In the genomic region with DNA sequence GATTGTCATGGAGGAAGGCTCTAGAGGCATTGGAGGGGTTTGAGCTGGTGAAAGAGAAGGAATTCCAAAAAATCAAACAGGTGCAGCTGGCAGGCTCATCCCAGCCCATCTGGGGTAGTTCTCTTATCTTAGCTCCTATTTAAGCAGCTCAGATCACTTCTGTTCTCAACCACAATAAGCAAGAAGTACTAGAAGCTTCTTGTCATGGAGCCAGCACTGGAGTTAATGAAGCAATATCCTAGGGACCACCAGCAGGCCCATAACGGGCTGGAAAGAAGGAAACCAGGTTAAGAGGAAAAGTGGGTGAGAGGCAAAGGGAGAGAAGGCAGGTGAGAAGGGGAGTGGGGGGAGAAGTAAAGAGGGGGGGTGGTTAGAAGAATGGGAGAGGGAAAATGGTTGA, we compare ENCODE assay signal across 25 cellular contexts.
DNase-seq lines count a peak whose midpoint lies in the region; FAIRE-seq and TF ChIP-seq lines count a peak whose summit lies in the region.
"Had no signal": no experiment of that assay in that cellular context is flagged by ENCODE, and none has a peak within 500 bp of the region (broad histone marks: within the 10 kb centered on the region; RNA-seq: fewer than 3 reads in every experiment).

No MANE protein-coding gene starts in this region.

- H3K4me2 ChIP-seq in KMS-11, result peak overlapping the region; percentile 10; the same call in 1 of the 2 replicates

- H3K4me1 ChIP-seq in KMS-11 (ENCODE audit: low read depth, poor library complexity, severe bottlenecking), result peaks cover 53% of the 10 kb centered on the region
- H3K4me1 ChIP-seq in stomach smooth muscle (ENCODE audit: control insufficient read depth, insufficient read depth, low read length), result peaks cover 45% of the 10 kb centered on the region
- H3K4me1 ChIP-seq in HAP-1, result no peaks in the 10 kb centered on the region
- no peaks in the 10 kb centered on the region for H3K4me1 ChIP-seq in Peyer's patch

- H3K79me2 ChIP-seq in KMS-11 (ENCODE audit: insufficient read depth, low read depth), result no peaks in the 10 kb centered on the region

- no peak overlapping the region for H2AFZ ChIP-seq in KMS-11 (ENCODE audit: low read depth)

- H3K9me3 ChIP-seq in stomach smooth muscle (ENCODE audit: control insufficient read depth in 2 of 2, low read length in 2 of 2) (no peaks in the 10 kb centered on the region), HAP-1 (no peaks in the 10 kb centered on the region), Peyer's patch (no peaks in the 10 kb centered on the region)
- H3K9me3 ChIP-seq: ovary had no signal

- DNase-seq in NCI-H2171 treated with DMSO at 0.1 percent for 48 hours (lab: John Stamatoyannopoulos, UW), result peak; percentile 49
- no peak for DNase-seq in NCI-H2171 (lab: John Stamatoyannopoulos, UW)
- DNase-seq in coronary artery (ENCODE audit: low spot score), result no peak
- no peak for DNase-seq in frontal cortex (ENCODE audit: low spot score in 2 of 2)
- DNase-seq in HAP-1 (ENCODE audit: low spot score in 2 of 2), result no peak
- DNase-seq in Peyer's patch, result no peak
- DNase-seq: activated CD8-positive, alpha-beta T cell treated with anti-CD3 and anti-CD28 coated beads for 36 hours; activated gamma-delta T cell treated with Interleukin-2 at 50 U/mL for 16 hours; AML-193; caudate nucleus; CD8-positive, alpha-beta memory T cell; dorsolateral prefrontal cortex; Karpas-422; midbrain; natural killer cell; NCI-H1105 treated with DMSO at 0.1 percent for 48 hours; NCI-H2081 treated with DMSO at 0.1 percent for 48 hours; NK-92 treated with Interleukin-12 subunit alpha and Interleukin-12 subunit beta, amount 100 ng/mL, for 24 hours; T1000 had no signal

- no peaks in the 10 kb centered on the region for H4K20me1 ChIP-seq in KMS-11 (ENCODE audit: insufficient read depth)

- no peak for TF ChIP-seq POLR2A in Peyer's patch (IDR thresholded peaks at IDR 0.05)

- H3K27me3 ChIP-seq in KMS-11 (ENCODE audit: insufficient read depth, low read depth), result no peaks in the 10 kb centered on the region
- no peaks in the 10 kb centered on the region for H3K27me3 ChIP-seq in stomach smooth muscle (ENCODE audit: control insufficient read depth in 1 of 2, insufficient read depth in 2 of 2, low read length in 2 of 2)
- H3K27me3 ChIP-seq in HAP-1 (ENCODE audit: low read depth), result no peaks in the 10 kb centered on the region
- no peaks in the 10 kb centered on the region for H3K27me3 ChIP-seq in Peyer's patch
- H3K27me3 ChIP-seq: dorsolateral prefrontal cortex, ovary had no signal

- no peak overlapping the region for H3K4me3 ChIP-seq in KMS-11 (IDR thresholded peaks at IDR 0.05; ENCODE audit: insufficient read depth, low read depth, low read length)
- H3K4me3 ChIP-seq in coronary artery, result no peak overlapping the region
- H3K4me3 ChIP-seq in stomach smooth muscle (ENCODE audit: low read length in 2 of 2), result no peak overlapping the region
- no peak overlapping the region for H3K4me3 ChIP-seq in HAP-1
- no peak overlapping the region for H3K4me3 ChIP-seq in Peyer's patch
- H3K4me3 ChIP-seq: dorsolateral prefrontal cortex, ovary had no signal

- no peak for FAIRE-seq in frontal cortex (lab: Jason Lieb, UNC)
- FAIRE-seq: endothelial cell of umbilical vein, GM12892 had no signal

- in situ Hi-C loops in HAP-1 (cut with MboI; ENCODE audit: low sequenced_read_pairs), result no loop called here

- H3K27ac ChIP-seq in KMS-11 (no peak overlapping the region), coronary artery (peak overlapping the region; percentile 36 to 60), stomach smooth muscle (ENCODE audit: low read length) (peak overlapping the region; percentile 71), Peyer's patch (peak overlapping the region in 1 of 4 donors; percentile 0)
- H3K27ac ChIP-seq: dorsolateral prefrontal cortex, ovary, RWPE1 had no signal

- H3K36me3 ChIP-seq in KMS-11 (ENCODE audit: insufficient read depth) (no peaks in the 10 kb centered on the region), stomach smooth muscle (ENCODE audit: control insufficient read depth in 2 of 2, insufficient read depth in 2 of 2, low read length in 2 of 2) (no peaks in the 10 kb centered on the region), HAP-1 (replicated peaks) (no peaks in the 10 kb centered on the region), Peyer's patch (no peaks in the 10 kb centered on the region)
- H3K36me3 ChIP-seq: ovary had no signal

- TF ChIP-seq CTCF in KMS-11 (conservative IDR thresholded peaks at IDR 0.05; ENCODE audit: low read depth, low read length) (no peak), coronary artery (IDR thresholded peaks at IDR 0.05) (no peak), Peyer's patch (IDR thresholded peaks at IDR 0.05) (no peak)

- H3K9ac ChIP-seq in KMS-11 (no peak overlapping the region), stomach smooth muscle (ENCODE audit: low read length in 2 of 2) (no peak overlapping the region)
